8 cellular contexts compared by ENCODE assay signal in genomic region chr17:81481011-81481799, GRCh38. TPM values are rescaled to one million over a fixed set of nuclear protein-coding genes. Genes with fewer than 3 reads are reported as not detected.
A peak's percentile ranks its signal among the peaks of the same experiment; 100 is the strongest.
DNase-seq lines count a peak whose midpoint lies in the region; ATAC-seq and TF ChIP-seq lines count a peak whose summit lies in the region.

No MANE protein-coding gene starts in this region.

- peaks cover 15% of the 10 kb centered on the region for H3K27me3 Mint-ChIP-seq in glutamatergic neuron (ENCODE audit: unreplicated experiment)

- H3K36me3 ChIP-seq in HUES64 (ENCODE audit: insufficient read depth, low read length), result no peaks in the 10 kb centered on the region
- H3K36me3 ChIP-seq in tibial nerve, result no peaks in the 10 kb centered on the region

- peaks cover 56% of the 10 kb centered on the region for H3K27me3 ChIP-seq in HUES64 (ENCODE audit: insufficient read depth, low read length)
- H3K27me3 ChIP-seq in tibial nerve, result no peaks in the 10 kb centered on the region

- peak overlapping the region; percentile 73 for H3K27ac Mint-ChIP-seq in glutamatergic neuron (ENCODE audit: unreplicated experiment)

- no peak for TF ChIP-seq EP300 in tibial nerve (IDR thresholded peaks at IDR 0.05)

- ATAC-seq in omental fat pad (ENCODE audit: low FRiP score) (peak; percentile 60), GM21515 (IDR thresholded peaks at IDR 0.05; ENCODE audit: unreplicated experiment) (no peak), HG03139 (IDR thresholded peaks at IDR 0.05; ENCODE audit: unreplicated experiment) (no peak)

- 0 out of 2 replicates have a peak, but pooled peaks cover 10% of the 10 kb centered on the region for H3K4me1 ChIP-seq in HUES64 (ENCODE audit: insufficient read depth, low read length)
- peaks cover 0 to 52% (median 19%) of the 10 kb centered on the region in 4 donors for H3K4me1 ChIP-seq in tibial nerve

- peaks cover 14% of the 10 kb centered on the region for H3K9me3 Mint-ChIP-seq in glutamatergic neuron (ENCODE audit: unreplicated experiment)

- peaks cover 24% of the 10 kb centered on the region for H3K4me1 Mint-ChIP-seq in glutamatergic neuron (ENCODE audit: low read depth, unreplicated experiment)

- TF ChIP-seq POLR2A in tibial nerve (IDR thresholded peaks at IDR 0.05), result no peak

- H3K36me3 Mint-ChIP-seq in glutamatergic neuron (ENCODE audit: unreplicated experiment), result no peaks in the 10 kb centered on the region

- peak overlapping the region; percentile 81 for H3K4me3 Mint-ChIP-seq in glutamatergic neuron (ENCODE audit: unreplicated experiment)

- no peak overlapping the region for H3K27ac ChIP-seq in HUES64 (ENCODE audit: low read depth, low read length)
- H3K27ac ChIP-seq in tibial nerve, result peak overlapping the region in 1 of 4 donors; percentile 60

- TF ChIP-seq CTCF in glutamatergic neuron (IDR thresholded peaks at IDR 0.05; ENCODE audit: partially characterized antibody, unreplicated experiment) (no peak), omental fat pad (IDR thresholded peaks at IDR 0.05) (no peak), tibial nerve (IDR thresholded peaks at IDR 0.05) (no peak)

- 58% methylated on average over 96 of the region's 96 CpGs for WGBS in HUES64
- 7 to 8% methylated on average over 21 to 37 of the region's 96 CpGs for WGBS in tibial nerve, 2 donors

- no peak overlapping the region for H3K9ac ChIP-seq in HUES64 (ENCODE audit: low read depth, low read length)

- DNase-seq in NOMO-1 treated with dmso at 0.1 percent for 144 hours (lab: John Stamatoyannopoulos, UW; ENCODE audit: unreplicated experiment) (peak; percentile 79), glutamatergic neuron (peak; percentile 82), omental fat pad (ENCODE audit: low spot score) (no peak), tibial nerve (ENCODE audit: low spot score in 2 of 2) (peak; percentile 53 to 59)
- peak; percentile 68 for DNase-seq in activated naive CD4-positive, alpha-beta T cell treated with anti-CD3 and anti-CD28 coated beads, Interleukin-2, amount 50 U/mL, for 16 hours

- H3K9me3 ChIP-seq in HUES64 (ENCODE audit: insufficient read depth, low read depth, low read length), result no peaks in the 10 kb centered on the region
- H3K9me3 ChIP-seq in tibial nerve, result no peaks in the 10 kb centered on the region

- H3K4me3 ChIP-seq in HUES64 (ENCODE audit: low read length) (peak overlapping the region; percentile 52), tibial nerve (peak overlapping the region; percentile 35 to 60 (median 46))

RNA-seq across cellular contexts. Expression of gene ACTG1, which starts 31.4 kb away (rescaled TPM):
- 2,066 TPM for polyA plus RNA-seq in HUES64 (2013, experiment 1 of 2)
- polyA plus RNA-seq in HUES64 (2013, experiment 2 of 2), result 2,328 TPM
- total RNA-seq in glutamatergic neuron (ENCODE audit: unreplicated experiment), result 5,342 TPM
- total RNA-seq in omental fat pad, result 1,000 to 10,000 TPM; 1,930 to 4,437 (median 3,125) TPM
- total RNA-seq in tibial nerve, result 1,000 to 10,000 TPM; 2,372 to 2,875 (median 2,670) TPM

RNA-seq across cellular contexts. Expression of gene FSCN2, which starts 47.0 kb away (rescaled TPM):
- polyA plus RNA-seq in HUES64 (2013, experiment 1 of 2), result not detected
- polyA plus RNA-seq in HUES64 (2013, experiment 2 of 2), result not detected
- total RNA-seq in glutamatergic neuron (ENCODE audit: unreplicated experiment), result 6.1 TPM
- total RNA-seq in omental fat pad, result under 1 TPM in 3 of 4 donors, not detected in 1; 0.31 to 0.95 (median 0.36) TPM
- 1 to 10 TPM in 3 of 4 donors, under 1 TPM in 1; 0.42 to 4.4 (median 3.7) TPM for total RNA-seq in tibial nerve
